Comparison of ENCODE assay signal across 22 cellular contexts in genomic region chr16:88831838-88832237, GRCh38. TPM values are rescaled to one million over a fixed set of nuclear protein-coding genes. Genes with fewer than 3 reads are reported as not detected.
DNase-seq lines count a peak whose midpoint lies in the region; ATAC-seq, FAIRE-seq and TF ChIP-seq lines count a peak whose summit lies in the region.
"Had no signal": no experiment of that assay in that cellular context is flagged by ENCODE, and none has a peak within 500 bp of the region (broad histone marks: within the 10 kb centered on the region; RNA-seq: fewer than 3 reads in every experiment).

No MANE protein-coding gene starts in this region.

- POLR2A ChIA-PET in A549 (lab: Yijun Ruan, JAX) = no interaction called here
- POLR2A ChIA-PET in Panc1 (lab: Charles Lee) = no interaction called here

- H3K27me3 ChIP-seq in Panc1 (ENCODE audit: control insufficient read depth, insufficient read depth, low read length) (no peaks in the 10 kb centered on the region), foreskin keratinocyte (no peaks in the 10 kb centered on the region)
- H3K27me3 ChIP-seq: heart right ventricle, neutrophil, vagina had no signal

- no peak for TF ChIP-seq EP300 in A549 (IDR thresholded peaks at IDR 0.05)

- TF ChIP-seq POLR2A in A549 (IDR thresholded peaks at IDR 0.05; ENCODE audit: low read length) = no peak

- H3K4me2 ChIP-seq in A549 = no peak overlapping the region

- H3K4me3 ChIP-seq in A549 (no peak overlapping the region), Panc1 (ENCODE audit: low read depth in 2 of 2, low read length in 2 of 2) (no peak overlapping the region)
- H3K4me3 ChIP-seq: heart right ventricle, SK-N-MC, vagina had no signal

- TF ChIP-seq CTCF in A549 (IDR thresholded peaks at IDR 0.05) = no peak
- TF ChIP-seq CTCF in Panc1 (IDR thresholded peaks at IDR 0.05) = no peak
- TF ChIP-seq CTCF in foreskin keratinocyte (conservative IDR thresholded peaks at IDR 0.05) = peak; percentile 25

- no TSS peak for BruUV-seq in Panc1 (replicated peaks; lab: Mats Ljungman, UMichigan)

- ATAC-seq in A549 (peak; percentile 73 to 75), Panc1 (peak; percentile 61; the same call in 1 of the 2 replicates), foreskin keratinocyte (peak; percentile 45), GM18867 (IDR thresholded peaks at IDR 0.05; ENCODE audit: unreplicated experiment) (no peak)
- ATAC-seq: heart right ventricle had no signal

- no peak for DNase-seq in A549 (ENCODE audit: low read depth in 1 of 2, low spot score in 1 of 2)
- no peak for DNase-seq in Panc1 (ENCODE audit: low read depth, low spot score)
- peak in 1 of 2 donors; percentile 18 for DNase-seq in foreskin keratinocyte
- DNase-seq in activated CD4-positive, alpha-beta T cell treated with anti-CD3 and anti-CD28 coated beads for 4 hours = no peak
- DNase-seq in DMS153 (lab: John Stamatoyannopoulos, UW) = no peak
- DNase-seq: activated CD4-positive, alpha-beta memory T cell treated with anti-CD3 and anti-CD28 coated beads for 36 hours; activated naive CD8-positive, alpha-beta T cell treated with anti-CD3 and anti-CD28 coated beads, Interleukin-2, amount 10 ng/mL, durations not matched to agents 7 days and 5 days; caudate nucleus; heart right ventricle; midbrain; NCI-H1048; NCI-H2081; NCI-H510A; stimulated activated CD4-positive, alpha-beta T cell treated with anti-CD3 and anti-CD28 coated beads, Interleukin-2, amount 100 ng/mL, for 24 hours had no signal

- CTCF ChIA-PET in A549 (lab: Yijun Ruan, JAX) (interaction anchor here (1.7 kb wide), 1 partner anchor 89 kb away, joined by 3 read pairs; no protein-coding TSS in a partner anchor), Panc1 (lab: Charles Lee) (no interaction called here)

- H3K36me3 ChIP-seq in Panc1 (ENCODE audit: control insufficient read depth, insufficient read depth, low read length) = peaks cover 2% of the 10 kb centered on the region; the same call in 1 of the 2 replicates

- no peak for TF ChIP-seq RAD21 in A549 (conservative IDR thresholded peaks at IDR 0.05 in 1 of 2, IDR thresholded peaks at IDR 0.05 in 1 of 2)

- in situ Hi-C loops in Panc1 (cut with HindIII; ENCODE audit: low pct_unique_long_range_greater_than_20kb, low sequenced_read_pairs) = no loop called here

- no peak overlapping the region for H3K27ac ChIP-seq in A549
- H3K27ac ChIP-seq in Panc1 (ENCODE audit: low read length) = no peak overlapping the region
- H3K27ac ChIP-seq in foreskin keratinocyte = no peak overlapping the region
- H3K27ac ChIP-seq: heart right ventricle, neutrophil, SK-N-MC, vagina had no signal

- 80% methylated on average over 12 of the region's 13 CpGs for WGBS in A549 (ENCODE audit: missing lambda C conversion rate)

- H3K4me1 ChIP-seq in A549 (no peaks in the 10 kb centered on the region), Panc1 (ENCODE audit: control insufficient read depth, insufficient read depth, low read length) (no peaks in the 10 kb centered on the region), foreskin keratinocyte (no peaks in the 10 kb centered on the region)
- H3K4me1 ChIP-seq: heart right ventricle had no signal

- H3K9me3 ChIP-seq in A549 (no peaks in the 10 kb centered on the region), Panc1 (ENCODE audit: control insufficient read depth, insufficient read depth, low read depth, low read length) (no peaks in the 10 kb centered on the region)
- H3K9me3 ChIP-seq: heart right ventricle, neutrophil, vagina had no signal

- no peak for FAIRE-seq in A549 (lab: Jason Lieb, UNC)
- FAIRE-seq: TTC549 had no signal

- intact Hi-C loops in Panc1 (cut with micrococcal nuclease; ENCODE audit: unreplicated experiment) = no loop called here

TF ChIP-seq in A549, 52 proteins besides CTCF, POLR2A, EP300 and RAD21 (continues in another document):
- TF ChIP-seq FOXS1 (CRISPR knock-in tag; IDR thresholded peaks at IDR 0.05) = no peak
- TF ChIP-seq CBX8 (IDR thresholded peaks at IDR 0.05) = no peak
- TF ChIP-seq E2F6 (IDR thresholded peaks at IDR 0.05; ENCODE audit: borderline replicate concordance, low read depth) = no peak
- no peak for TF ChIP-seq TFCP2L1 (CRISPR knock-in tag; IDR thresholded peaks at IDR 0.05)
- TF ChIP-seq ESRRA (IDR thresholded peaks at IDR 0.05; ENCODE audit: borderline replicate concordance, low read length) = no peak
- no peak for TF ChIP-seq EHF (CRISPR knock-in tag; IDR thresholded peaks at IDR 0.05)
- no peak for TF ChIP-seq MAFK (IDR thresholded peaks at IDR 0.05; ENCODE audit: partially characterized antibody)
- TF ChIP-seq RCOR1 (IDR thresholded peaks at IDR 0.05; ENCODE audit: low read depth, low read length) = no peak
- no peak for TF ChIP-seq JUNB (IDR thresholded peaks at IDR 0.05)
- no peak for TF ChIP-seq ZNF302 (CRISPR knock-in tag; IDR thresholded peaks at IDR 0.05)
- no peak for TF ChIP-seq SREBF2 (IDR thresholded peaks at IDR 0.05)
- no peak for TF ChIP-seq NPAS2 (CRISPR knock-in tag; IDR thresholded peaks at IDR 0.05; ENCODE audit: borderline replicate concordance)
- TF ChIP-seq BCL3 (IDR thresholded peaks at IDR 0.05) = no peak
- TF ChIP-seq PHF8 (IDR thresholded peaks at IDR 0.05; ENCODE audit: borderline replicate concordance, low read depth) = no peak
- no peak for TF ChIP-seq GATA3 (IDR thresholded peaks at IDR 0.05; ENCODE audit: borderline replicate concordance)
- no peak for TF ChIP-seq NFE2L2 (conservative IDR thresholded peaks at IDR 0.05; ENCODE audit: low read length)

RNA-seq across cellular contexts. Expression of gene APRT, which starts 20.1 kb away (rescaled TPM):
- 113 and 115 TPM in 2 replicates for polyA plus RNA-seq in A549 (2011; rRNA removed)
- 223 and 291 TPM in 2 replicates for polyA plus RNA-seq in A549 (2012; cell fraction: cytosol; rRNA removed)
- polyA plus RNA-seq in A549 (2012; cell fraction: nucleus; rRNA removed) = 199 and 257 TPM in 2 replicates
- 252 to 259 TPM (median 258 TPM) in 3 replicates for polyA plus RNA-seq in A549 (2017; fragmentation: RNase III; extraction: RNeasy Plus Mini Kit Qiagen cat#74134 plus additional on column Dnase treatment)
- 54.2 and 54.5 TPM in 2 replicates for polyA minus RNA-seq in A549 (2011; rRNA and poly(A)+ RNA removed)
- total RNA-seq in Panc1 (2021; ENCODE audit: unreplicated experiment) = 231 TPM
- polyA plus RNA-seq in Panc1 (2012; ENCODE audit: insufficient read length) = 326 TPM
- total RNA-seq in foreskin keratinocyte = 174 and 188 TPM in 2 replicates
- 312 and 330 TPM in 2 replicates for polyA plus RNA-seq in foreskin keratinocyte

RNA-seq across cellular contexts. Expression of gene GALNS, which starts 24.9 kb away (rescaled TPM):
- polyA plus RNA-seq in A549 (2011; rRNA removed) (7.0 and 14.7 TPM in 2 replicates), A549 (2017; fragmentation: RNase III; extraction: RNeasy Plus Mini Kit Qiagen cat#74134 plus additional on column Dnase treatment) (27.9 to 31.2 TPM (median 29.9 TPM) in 3 replicates), foreskin keratinocyte (15.5 and 18.0 TPM in 2 replicates)
- 17.3 and 22.2 TPM in 2 replicates for polyA plus RNA-seq in A549 (2012; cell fraction: cytosol; rRNA removed)
- 38.9 and 41.1 TPM in 2 replicates for polyA plus RNA-seq in A549 (2012; cell fraction: nucleus; rRNA removed)
- polyA minus RNA-seq in A549 (2011; rRNA and poly(A)+ RNA removed) = 9.8 and 10.2 TPM in 2 replicates
- total RNA-seq in Panc1 (2021; ENCODE audit: unreplicated experiment) (81.6 TPM), foreskin keratinocyte (15.9 and 16.7 TPM in 2 replicates)
- 106 TPM for polyA plus RNA-seq in Panc1 (2012; ENCODE audit: insufficient read length)

RNA-seq across cellular contexts. Expression of gene TRAPPC2L, which starts 25.1 kb away (rescaled TPM):
- polyA plus RNA-seq in A549 (2011; rRNA removed) (70.3 and 77.0 TPM in 2 replicates), A549 (2017; fragmentation: RNase III; extraction: RNeasy Plus Mini Kit Qiagen cat#74134 plus additional on column Dnase treatment) (69.4 to 80.2 TPM (median 77.5 TPM) in 3 replicates), foreskin keratinocyte (105 and 118 TPM in 2 replicates)
- polyA plus RNA-seq in A549 (2012; cell fraction: cytosol; rRNA removed) = 81.5 and 101 TPM in 2 replicates
- polyA plus RNA-seq in A549 (2012; cell fraction: nucleus; rRNA removed) = 63.1 and 63.3 TPM in 2 replicates
- polyA minus RNA-seq in A549 (2011; rRNA and poly(A)+ RNA removed) = 28.6 and 47.8 TPM in 2 replicates
- total RNA-seq in Panc1 (2021; ENCODE audit: unreplicated experiment) (73.8 TPM), foreskin keratinocyte (61.8 and 62.2 TPM in 2 replicates)
- polyA plus RNA-seq in Panc1 (2012; ENCODE audit: insufficient read length) = 129 TPM

RNA-seq across cellular contexts. Expression of gene CDT1, which starts 28.2 kb away (rescaled TPM):
- 3.4 and 3.8 TPM in 2 replicates for polyA plus RNA-seq in A549 (2011; rRNA removed)
- 30.8 and 47.0 TPM in 2 replicates for polyA plus RNA-seq in A549 (2012; cell fraction: cytosol; rRNA removed)
- 41.9 and 85.6 TPM in 2 replicates for polyA plus RNA-seq in A549 (2012; cell fraction: nucleus; rRNA removed)
- 16.0 to 17.5 TPM (median 17.0 TPM) in 3 replicates for polyA plus RNA-seq in A549 (2017; fragmentation: RNase III; extraction: RNeasy Plus Mini Kit Qiagen cat#74134 plus additional on column Dnase treatment)
- polyA minus RNA-seq in A549 (2011; rRNA and poly(A)+ RNA removed) = 4.1 and 6.5 TPM in 2 replicates
- total RNA-seq in Panc1 (2021; ENCODE audit: unreplicated experiment) = 39.9 TPM
- 25.1 TPM for polyA plus RNA-seq in Panc1 (2012; ENCODE audit: insufficient read length)
- total RNA-seq in foreskin keratinocyte = 24.1 and 26.3 TPM in 2 replicates
- 27.5 and 27.9 TPM in 2 replicates for polyA plus RNA-seq in foreskin keratinocyte

RNA-seq across cellular contexts. Expression of gene PABPN1L, which starts 34.6 kb away (rescaled TPM):
- not detected in 2 replicates for polyA plus RNA-seq in A549 (2011; rRNA removed)
- not detected in 2 replicates for polyA plus RNA-seq in A549 (2012; cell fraction: cytosol; rRNA removed)
- 0.17 TPM in 1 of 2 replicates, not detected in the other for polyA plus RNA-seq in A549 (2012; cell fraction: nucleus; rRNA removed)
- polyA plus RNA-seq in A549 (2017; fragmentation: RNase III; extraction: RNeasy Plus Mini Kit Qiagen cat#74134 plus additional on column Dnase treatment) = not detected in 3 replicates
- polyA minus RNA-seq in A549 (2011; rRNA and poly(A)+ RNA removed) = not detected in 2 replicates
- not detected for total RNA-seq in Panc1 (2021; ENCODE audit: unreplicated experiment)
- not detected for polyA plus RNA-seq in Panc1 (2012; ENCODE audit: insufficient read length)
- total RNA-seq in foreskin keratinocyte = not detected in 2 replicates
- polyA plus RNA-seq in foreskin keratinocyte = not detected in 2 replicates
- total RNA-seq: activated CD4-positive, alpha-beta memory T cell treated with anti-CD3 and anti-CD28 coated beads for 36 hours; activated naive CD8-positive, alpha-beta T cell treated with anti-CD3 and anti-CD28 coated beads, Interleukin-2, amount 10 ng/mL, durations not matched to agents 7 days and 5 days; fibroblast of lung; subcutaneous adipose tissue; vagina had no signal
- polyA plus RNA-seq: AG04450, fibroblast of lung, heart right ventricle had no signal
